In genomic region chr14:57388072-57388471, GRCh38 we compare ENCODE assay signal across 25 cellular contexts. TPM values are rescaled to one million over a fixed set of nuclear protein-coding genes. Genes with fewer than 3 reads are reported as not detected.
A peak's percentile ranks its signal among the peaks of the same experiment; 100 is the strongest.
DNase-seq lines count a peak whose midpoint lies in the region; ATAC-seq and TF ChIP-seq lines count a peak whose summit lies in the region.
"Had no signal": no experiment of that assay in that cellular context is flagged by ENCODE, and none has a peak within 500 bp of the region (broad histone marks: within the 10 kb centered on the region; RNA-seq: fewer than 3 reads in every experiment).

No MANE protein-coding gene starts in this region.

- H3K36me3 ChIP-seq in GM23248 (ENCODE audit: low read depth) (no peaks in the 10 kb centered on the region), parathyroid adenoma (ENCODE audit: control insufficient read depth, insufficient read depth, low read length) (no peaks in the 10 kb centered on the region), smooth muscle cell (ENCODE audit: low read depth) (no peaks in the 10 kb centered on the region), right atrium auricular region (no peaks in the 10 kb centered on the region)
- H3K36me3 ChIP-seq: brain microvascular endothelial cell, neutrophil, vagina had no signal

- H3K9ac ChIP-seq in GM23248 (no peak overlapping the region), parathyroid adenoma (no peak overlapping the region), smooth muscle cell (ENCODE audit: low read depth) (no peak overlapping the region)

- no peaks in the 10 kb centered on the region for H3K9me2 ChIP-seq in GM23248 (ENCODE audit: insufficient read depth)

- peaks cover 11% of the 10 kb centered on the region for H3K36me3 Mint-ChIP-seq in activated CD8-positive, alpha-beta T cell treated with anti-CD3 and anti-CD28 coated beads for 36 hours (ENCODE audit: low read depth)
- H3K36me3 Mint-ChIP-seq in activated CD8-positive, alpha-beta T cell treated with anti-CD3 and anti-CD28 coated beads, Interleukin-2, amount 10 ng/mL, durations not matched to agents 7 days and 5 days (ENCODE audit: low read depth), result peaks cover 18% of the 10 kb centered on the region

- no peak overlapping the region for H3K4me3 Mint-ChIP-seq in activated CD8-positive, alpha-beta T cell treated with anti-CD3 and anti-CD28 coated beads for 36 hours
- no peak overlapping the region for H3K4me3 Mint-ChIP-seq in activated CD8-positive, alpha-beta T cell treated with anti-CD3 and anti-CD28 coated beads, Interleukin-2, amount 10 ng/mL, durations not matched to agents 7 days and 5 days
- H3K4me3 Mint-ChIP-seq: HFFc6; T-helper 1 cell treated with Interleukin-12 subunit alpha and Interleukin-12 subunit beta and Interleukin-4 antibody, amounts not matched to agents 30 μg/mL and 1 μg/mL, for 36 hours had no signal

- H3F3A ChIP-seq in GM23248 (ENCODE audit: insufficient read depth) (no peaks in the 10 kb centered on the region), smooth muscle cell (ENCODE audit: low read depth) (no peaks in the 10 kb centered on the region)

- H3K4me3 ChIP-seq in GM23248, result no peak overlapping the region
- no peak overlapping the region for H3K4me3 ChIP-seq in parathyroid adenoma (ENCODE audit: low read depth, low read length)
- H3K4me3 ChIP-seq in smooth muscle cell, result no peak overlapping the region
- H3K4me3 ChIP-seq in right atrium auricular region, result no peak overlapping the region
- H3K4me3 ChIP-seq: vagina had no signal

- H3K79me2 ChIP-seq in GM23248 (ENCODE audit: insufficient read depth) (peaks cover 24% of the 10 kb centered on the region), parathyroid adenoma (peaks cover 6% of the 10 kb centered on the region), smooth muscle cell (ENCODE audit: low read depth) (peaks cover 23% of the 10 kb centered on the region)

- intact Hi-C loops in activated CD8-positive, alpha-beta T cell treated with anti-CD3 and anti-CD28 coated beads for 36 hours (cut with micrococcal nuclease), result no loop called here

- peak overlapping the region; percentile 11 for H3K27ac Mint-ChIP-seq in activated CD8-positive, alpha-beta T cell treated with anti-CD3 and anti-CD28 coated beads for 36 hours
- H3K27ac Mint-ChIP-seq in activated CD8-positive, alpha-beta T cell treated with anti-CD3 and anti-CD28 coated beads, Interleukin-2, amount 10 ng/mL, durations not matched to agents 7 days and 5 days, result no peak overlapping the region
- H3K27ac Mint-ChIP-seq: HFFc6; T-helper 1 cell treated with Interleukin-12 subunit alpha and Interleukin-12 subunit beta and Interleukin-4 antibody, amounts not matched to agents 30 μg/mL and 1 μg/mL, for 36 hours had no signal

- TF ChIP-seq CTCF in activated CD8-positive, alpha-beta T cell treated with anti-CD3 and anti-CD28 coated beads for 36 hours (IDR thresholded peaks at IDR 0.05), result no peak
- TF ChIP-seq CTCF in parathyroid adenoma (IDR thresholded peaks at IDR 0.05) (no peak), smooth muscle cell (IDR thresholded peaks at IDR 0.05; ENCODE audit: borderline replicate concordance, insufficient read depth, poor library complexity, severe bottlenecking) (no peak), right atrium auricular region (IDR thresholded peaks at IDR 0.05) (no peak)

- peaks cover 15% of the 10 kb centered on the region for H3K4me1 ChIP-seq in GM23248 (ENCODE audit: insufficient read depth)
- H3K4me1 ChIP-seq in parathyroid adenoma, result peaks cover 19% of the 10 kb centered on the region
- peaks cover 20% of the 10 kb centered on the region for H3K4me1 ChIP-seq in smooth muscle cell (ENCODE audit: low read depth)
- H3K4me1 ChIP-seq in right atrium auricular region, result peaks cover 0 to 18% of the 10 kb centered on the region in 2 donors

- POLR2A ChIA-PET in activated CD8-positive, alpha-beta T cell treated with anti-CD3 and anti-CD28 coated beads for 36 hours (lab: Charles Lee), result no interaction called here
- POLR2A ChIA-PET in activated CD8-positive, alpha-beta T cell treated with anti-CD3 and anti-CD28 coated beads, Interleukin-2, amount 10 ng/mL, durations not matched to agents 7 days and 5 days (lab: Charles Lee), result no interaction called here

- no peaks in the 10 kb centered on the region for H3K27me3 Mint-ChIP-seq in activated CD8-positive, alpha-beta T cell treated with anti-CD3 and anti-CD28 coated beads for 36 hours
- H3K27me3 Mint-ChIP-seq in activated CD8-positive, alpha-beta T cell treated with anti-CD3 and anti-CD28 coated beads, Interleukin-2, amount 10 ng/mL, durations not matched to agents 7 days and 5 days (ENCODE audit: low read depth), result peaks cover 9% of the 10 kb centered on the region

- H3K4me2 ChIP-seq in GM23248 (ENCODE audit: unreplicated experiment) (no peak overlapping the region), parathyroid adenoma (ENCODE audit: low read length) (no peak overlapping the region), smooth muscle cell (no peak overlapping the region)

- CTCF ChIA-PET in activated CD8-positive, alpha-beta T cell treated with anti-CD3 and anti-CD28 coated beads for 36 hours (lab: Charles Lee), result no interaction called here
- CTCF ChIA-PET in activated CD8-positive, alpha-beta T cell treated with anti-CD3 and anti-CD28 coated beads, Interleukin-2, amount 10 ng/mL, durations not matched to agents 7 days and 5 days (lab: Charles Lee), result interaction anchor here (0.9 kb wide), 1 partner anchor 12 kb away, joined by 3 read pairs; no protein-coding TSS in a partner anchor

- H3K27ac ChIP-seq in GM23248 (no peak overlapping the region), parathyroid adenoma (no peak overlapping the region), smooth muscle cell (ENCODE audit: low read depth) (no peak overlapping the region), right atrium auricular region (no peak overlapping the region)
- H3K27ac ChIP-seq: brain microvascular endothelial cell, neutrophil, vagina had no signal

- H3K4me1 Mint-ChIP-seq in activated CD8-positive, alpha-beta T cell treated with anti-CD3 and anti-CD28 coated beads for 36 hours (ENCODE audit: low read depth), result peaks cover 23% of the 10 kb centered on the region
- H3K4me1 Mint-ChIP-seq in activated CD8-positive, alpha-beta T cell treated with anti-CD3 and anti-CD28 coated beads, Interleukin-2, amount 10 ng/mL, durations not matched to agents 7 days and 5 days (ENCODE audit: low read depth), result peaks cover 29% of the 10 kb centered on the region

- H2AFZ ChIP-seq in GM23248 (0 out of 2 replicates have a peak overlapping the region, but pooled peaks have one; percentile 7), parathyroid adenoma (peak overlapping the region; percentile 40), smooth muscle cell (ENCODE audit: low read depth) (no peak overlapping the region)

- H4K20me1 ChIP-seq in GM23248 (ENCODE audit: insufficient read depth), result no peaks in the 10 kb centered on the region; the same call in 1 of the 2 replicates
- peaks cover 20% of the 10 kb centered on the region for H4K20me1 ChIP-seq in smooth muscle cell (ENCODE audit: low read depth)

- in situ Hi-C loops in GM23248 (cut with MboI), result no loop called here

- H3K27me3 ChIP-seq in GM23248 (replicated peaks; ENCODE audit: insufficient read depth) (no peaks in the 10 kb centered on the region), parathyroid adenoma (ENCODE audit: control insufficient read depth, insufficient read depth, low read length) (no peaks in the 10 kb centered on the region), smooth muscle cell (ENCODE audit: low read depth) (no peaks in the 10 kb centered on the region), right atrium auricular region (no peaks in the 10 kb centered on the region)
- H3K27me3 ChIP-seq: brain microvascular endothelial cell, neutrophil, vagina had no signal

- DNase-seq in activated CD8-positive, alpha-beta T cell treated with anti-CD3 and anti-CD28 coated beads for 36 hours, result no peak
- no peak for DNase-seq in activated CD8-positive, alpha-beta T cell treated with anti-CD3 and anti-CD28 coated beads, Interleukin-2, amount 10 ng/mL, durations not matched to agents 7 days and 5 days
- DNase-seq in GM23248 (no peak), NOMO-1 treated with DMSO at 0.1 percent for 48 hours (lab: John Stamatoyannopoulos, UW; ENCODE audit: unreplicated experiment) (peak; percentile 61), NCI-H1694 (lab: John Stamatoyannopoulos, UW) (no peak), smooth muscle cell (lab: John Stamatoyannopoulos, UW; ENCODE audit: unreplicated experiment) (no peak), right atrium auricular region (ENCODE audit: low spot score) (no peak)
- DNase-seq: activated CD8-positive, alpha-beta memory T cell treated with anti-CD3 and anti-CD28 coated beads for 24 hours; activated naive CD4-positive, alpha-beta T cell; activated T-cell treated with anti-CD3 and anti-CD28 coated beads, Interleukin-2, amount 50 U/mL, for 1 hour; brain microvascular endothelial cell; EL; head of caudate nucleus; HFFc6; kidney glomerular epithelial cell; NCI-H187; NCI-H2227 treated with DMSO at 0.1 percent for 48 hours; SHP77 treated with DMSO at 0.1 percent for 48 hours; small intestine; stimulated activated CD4-positive, alpha-beta T cell treated with anti-CD3 and anti-CD28 coated beads, Interleukin-2, amount 100 ng/mL, for 24 hours had no signal

- H3K9me3 Mint-ChIP-seq in activated CD8-positive, alpha-beta T cell treated with anti-CD3 and anti-CD28 coated beads for 36 hours, result no peaks in the 10 kb centered on the region
- no peaks in the 10 kb centered on the region for H3K9me3 Mint-ChIP-seq in activated CD8-positive, alpha-beta T cell treated with anti-CD3 and anti-CD28 coated beads, Interleukin-2, amount 10 ng/mL, durations not matched to agents 7 days and 5 days (ENCODE audit: insufficient read depth)
- H3K9me3 Mint-ChIP-seq: HFFc6; T-helper 1 cell treated with Interleukin-12 subunit alpha and Interleukin-12 subunit beta and Interleukin-4 antibody, amounts not matched to agents 30 μg/mL and 1 μg/mL, for 36 hours had no signal

- H3K9me3 ChIP-seq in GM23248 (ENCODE audit: low read depth), result no peaks in the 10 kb centered on the region
- no peaks in the 10 kb centered on the region for H3K9me3 ChIP-seq in parathyroid adenoma (ENCODE audit: control insufficient read depth, low read length)
- no peaks in the 10 kb centered on the region for H3K9me3 ChIP-seq in smooth muscle cell (replicated peaks; ENCODE audit: low read depth)
- H3K9me3 ChIP-seq in right atrium auricular region, result no peaks in the 10 kb centered on the region
- H3K9me3 ChIP-seq: neutrophil, vagina had no signal

- ATAC-seq in activated CD8-positive, alpha-beta T cell treated with anti-CD3 and anti-CD28 coated beads for 36 hours, result no peak
- no peak for ATAC-seq in activated CD8-positive, alpha-beta T cell treated with anti-CD3 and anti-CD28 coated beads, Interleukin-2, amount 10 ng/mL, durations not matched to agents 7 days and 5 days
- ATAC-seq: Panc1 had no signal

RNA-seq across cellular contexts. Expression of gene NAA30, which starts 2.3 kb away (rescaled TPM):
- 10 to 100 TPM; 13.7 to 14.1 TPM for total RNA-seq in activated CD8-positive, alpha-beta T cell treated with anti-CD3 and anti-CD28 coated beads for 36 hours
- 10 to 100 TPM; 12.7 to 16.0 TPM for total RNA-seq in activated CD8-positive, alpha-beta T cell treated with anti-CD3 and anti-CD28 coated beads, Interleukin-2, amount 10 ng/mL, durations not matched to agents 7 days and 5 days
- total RNA-seq in GM23248 (2014; rRNA removed; shearing (Covaris generic)), result 23.9 and 30.0 TPM in 2 replicates
- polyA plus RNA-seq in GM23248 (2016; fragmentation: Nextera tagmentation; extraction: Ambion mirVana) (14.3 and 17.2 TPM in 2 replicates), smooth muscle cell (7.4 and 11.0 TPM in 2 replicates)
- total RNA-seq in smooth muscle cell (24.0 and 27.2 TPM in 2 replicates), right atrium auricular region (10 to 100 TPM; 15.2 to 26.1 TPM)
